ENCODE assay signal across 9 cellular contexts in genomic region chr14:68781161-68782021, GRCh38. TPM values are rescaled to one million over a fixed set of nuclear protein-coding genes. Genes with fewer than 3 reads are reported as not detected.
DNase-seq lines count a peak whose midpoint lies in the region; ATAC-seq and TF ChIP-seq lines count a peak whose summit lies in the region.
"Had no signal": no experiment of that assay in that cellular context is flagged by ENCODE, and none has a peak within 500 bp of the region (broad histone marks: within the 10 kb centered on the region; RNA-seq: fewer than 3 reads in every experiment).

No MANE protein-coding gene starts in this region.

- TF ChIP-seq CTCF in Peyer's patch (IDR thresholded peaks at IDR 0.05) (no peak), right lobe of liver (IDR thresholded peaks at IDR 0.05) (no peak), stomach (IDR thresholded peaks at IDR 0.05) (no peak)

- H3K4me1 ChIP-seq in Peyer's patch, result peaks cover 5 to 69% (median 12%) of the 10 kb centered on the region in 4 donors
- H3K4me1 ChIP-seq in right lobe of liver, result peaks cover 0 to 59% (median 13%) of the 10 kb centered on the region in 4 donors
- peaks cover 59 to 87% (median 77%) of the 10 kb centered on the region in 4 donors for H3K4me1 ChIP-seq in stomach

- peak overlapping the region; percentile 91 to 92 for H3K27ac Mint-ChIP-seq in activated naive CD4-positive, alpha-beta T cell treated with anti-CD3 and anti-CD28 coated beads, Interleukin-2, amount 50 U/mL, for 72 hours

- peaks cover 5 to 10% of the 10 kb centered on the region in 2 donors for H3K36me3 Mint-ChIP-seq in activated naive CD4-positive, alpha-beta T cell treated with anti-CD3 and anti-CD28 coated beads, Interleukin-2, amount 50 U/mL, for 72 hours

- H3K4me3 ChIP-seq in Peyer's patch (no peak overlapping the region), right lobe of liver (no peak overlapping the region), stomach (no peak overlapping the region)
- H3K4me3 ChIP-seq: SJSA1 had no signal

- TF ChIP-seq EP300 in stomach (IDR thresholded peaks at IDR 0.05), result no peak

- H3K36me3 ChIP-seq in Peyer's patch, result no peaks in the 10 kb centered on the region
- no peaks in the 10 kb centered on the region for H3K36me3 ChIP-seq in right lobe of liver
- no peaks in the 10 kb centered on the region for H3K36me3 ChIP-seq in stomach
- H3K36me3 ChIP-seq: SJSA1 had no signal

- peak; percentile 16 to 18 for ATAC-seq in activated naive CD4-positive, alpha-beta T cell treated with anti-CD3 and anti-CD28 coated beads, Interleukin-2, amount 50 U/mL, for 72 hours
- ATAC-seq in right lobe of liver (no peak), HG03342 (IDR thresholded peaks at IDR 0.05; ENCODE audit: unreplicated experiment) (no peak), GM21447 (IDR thresholded peaks at IDR 0.05; ENCODE audit: unreplicated experiment) (no peak)

- H3K27me3 ChIP-seq in Peyer's patch, result no peaks in the 10 kb centered on the region
- H3K27me3 ChIP-seq in right lobe of liver, result no peaks in the 10 kb centered on the region
- H3K27me3 ChIP-seq in stomach, result no peaks in the 10 kb centered on the region
- H3K27me3 ChIP-seq: SJSA1 had no signal

- no peak for TF ChIP-seq POLR2A in Peyer's patch (IDR thresholded peaks at IDR 0.05)
- TF ChIP-seq POLR2A in right lobe of liver (IDR thresholded peaks at IDR 0.05), result no peak
- TF ChIP-seq POLR2A in stomach (IDR thresholded peaks at IDR 0.05), result no peak

- WGBS in right lobe of liver (ENCODE audit: insufficient coverage, low coverage, low lambda C conversion rate, missing lambda C conversion rate), result 61% methylated on average over 6 of the region's 14 CpGs
- WGBS in stomach, 5 donors, result 45 to 73% (median 52%) methylated on average over 12 to 14 of the region's 14 CpGs

- H3K27ac ChIP-seq in Peyer's patch (peak overlapping the region; percentile 70 to 85 (median 79)), right lobe of liver (peak overlapping the region; percentile 37 to 97 (median 66)), stomach (peak overlapping the region; percentile 73 to 100 (median 100))

- no peaks in the 10 kb centered on the region for H3K9me3 ChIP-seq in Peyer's patch
- H3K9me3 ChIP-seq in right lobe of liver, result no peaks in the 10 kb centered on the region
- H3K9me3 ChIP-seq in stomach, result no peaks in the 10 kb centered on the region
- H3K9me3 ChIP-seq: SJSA1 had no signal

- DNase-seq in Peyer's patch (peak; percentile 58 to 79 (median 74)), right lobe of liver (peak in 1 of 3 donors; percentile 47), stomach (peak; percentile 72), NCI-H226 (no peak), NCI-H748 treated with DMSO at 0.1 percent for 48 hours (lab: John Stamatoyannopoulos, UW) (no peak)
- peak; percentile 47 to 65 for DNase-seq in activated naive CD4-positive, alpha-beta T cell treated with anti-CD3 and anti-CD28 coated beads, Interleukin-2, amount 50 U/mL, for 72 hours (ENCODE audit: low spot score in 2 of 2)

- H3K9me3 Mint-ChIP-seq in activated naive CD4-positive, alpha-beta T cell treated with anti-CD3 and anti-CD28 coated beads, Interleukin-2, amount 50 U/mL, for 72 hours, result peaks cover 0 to 4% of the 10 kb centered on the region in 2 donors

- intact Hi-C loops in right lobe of liver (cut with DNase I) (no loop called here), stomach (cut with DNase I; ENCODE audit: low total_unique reads) (no loop called here)

RNA-seq across cellular contexts. Expression of gene ZFP36L1, which starts 11.5 kb away (rescaled TPM):
- 100 to 1,000 TPM in 3 of 4 donors, 10 to 100 TPM in 1; 78.8 to 321 (median 195) TPM for total RNA-seq in Peyer's patch
- 100 to 1,000 TPM in 1 of 2 donors, 10 to 100 TPM in 1; 73.4 to 158 TPM for total RNA-seq in activated naive CD4-positive, alpha-beta T cell treated with anti-CD3 and anti-CD28 coated beads, Interleukin-2, amount 50 U/mL, for 72 hours
- total RNA-seq in right lobe of liver, result 100 to 1,000 TPM; 109 to 298 (median 218) TPM
- total RNA-seq in stomach, result 100 to 1,000 TPM in 4 of 5 donors, 10 to 100 TPM in 1; 44.4 to 655 (median 255) TPM
- polyA plus RNA-seq in stomach, result 10 to 100 TPM; 64.0 to 80.1 (median 70.4) TPM

Comparison
In these comparisons a context has a peak if more than half of its experiments do, and no peak if none do; other contexts are left out.
1. DNase-seq: peak in Peyer's patch (3 of 3), activated naive CD4-positive, alpha-beta T cell treated with anti-CD3 and anti-CD28 coated beads, Interleukin-2, amount 50 U/mL, for 72 hours (2 of 2) and stomach (single experiment); none in NCI-H226 (single experiment) and NCI-H748 treated with DMSO at 0.1 percent for 48 hours (single experiment).
2. ATAC-seq: peak in activated naive CD4-positive, alpha-beta T cell treated with anti-CD3 and anti-CD28 coated beads, Interleukin-2, amount 50 U/mL, for 72 hours (2 of 2); none in right lobe of liver (0 of 4), HG03342 (single experiment) and GM21447 (single experiment).
3. Peak in every context shown above with its lines, with median percentiles within 50 percentile points of each other: H3K27ac ChIP-seq.